In genomic region chr3:126179825-126180476, GRCh38 we compare ENCODE assay signal across 7 cellular contexts. TPM values are rescaled to one million over a fixed set of nuclear protein-coding genes. Genes with fewer than 3 reads are reported as not detected.
DNase-seq lines count a peak whose midpoint lies in the region; ATAC-seq and TF ChIP-seq lines count a peak whose summit lies in the region.

No MANE protein-coding gene starts in this region.

- no peaks in the 10 kb centered on the region for H3K9me3 ChIP-seq in thyroid gland

- H3K36me3 ChIP-seq in thyroid gland: no peaks in the 10 kb centered on the region

- peaks cover 13 to 16% of the 10 kb centered on the region in 2 donors for H3K4me1 ChIP-seq in thyroid gland

- no peak for ATAC-seq in HG02678 (IDR thresholded peaks at IDR 0.05; ENCODE audit: unreplicated experiment)

- TF ChIP-seq CTCF in thyroid gland (IDR thresholded peaks at IDR 0.05): no peak

- H3K27me3 ChIP-seq in thyroid gland: no peaks in the 10 kb centered on the region

- H3K27ac ChIP-seq in epithelial cell of prostate: peak overlapping the region; percentile 76
- peak overlapping the region; percentile 17 to 63 (median 42) for H3K27ac ChIP-seq in thyroid gland

- intact Hi-C loops in thyroid gland (cut with DNase I): no loop called here

- no peak for TF ChIP-seq POLR2A in thyroid gland (IDR thresholded peaks at IDR 0.05)

- H3K4me3 ChIP-seq in thyroid gland (replicated peaks in 1 of 3): peak overlapping the region; percentile 40 to 62 (median 48)

- 3 to 7% methylated on average over 8 to 22 of the region's 47 CpGs for WGBS in thyroid gland, 2 donors

- DNase-seq in NCI-H524 treated with DMSO at 0.1 percent for 48 hours (lab: John Stamatoyannopoulos, UW) (peak; percentile 40), epithelial cell of prostate (ENCODE audit: low read depth, low spot score) (no peak), medulla oblongata (ENCODE audit: extremely low spot score) (peak; percentile 52), thyroid gland (peak; percentile 19 to 37), NCI-H69 (lab: John Stamatoyannopoulos, UW) (no peak)
- DNase-seq in central memory CD4-positive, alpha-beta T cell: no peak

RNA-seq across cellular contexts. Expression of gene ALDH1L1, which starts 0.4 kb away (rescaled TPM):
- total RNA-seq in thyroid gland: 10 to 100 TPM in 1 of 4 donors, 1 to 10 TPM in 3; 2.1 to 12.1 (median 6.1) TPM

Comparison
In these comparisons a context has a peak if more than half of its experiments do, and no peak if none do; other contexts are left out.
1. DNase-seq: peak in NCI-H524 treated with DMSO at 0.1 percent for 48 hours (single experiment), medulla oblongata (single experiment) and thyroid gland (2 of 2); none in epithelial cell of prostate (single experiment), central memory CD4-positive, alpha-beta T cell (single experiment) and NCI-H69 (single experiment).